ENCODE assay signal across 19 cellular contexts in the genomic region with DNA sequence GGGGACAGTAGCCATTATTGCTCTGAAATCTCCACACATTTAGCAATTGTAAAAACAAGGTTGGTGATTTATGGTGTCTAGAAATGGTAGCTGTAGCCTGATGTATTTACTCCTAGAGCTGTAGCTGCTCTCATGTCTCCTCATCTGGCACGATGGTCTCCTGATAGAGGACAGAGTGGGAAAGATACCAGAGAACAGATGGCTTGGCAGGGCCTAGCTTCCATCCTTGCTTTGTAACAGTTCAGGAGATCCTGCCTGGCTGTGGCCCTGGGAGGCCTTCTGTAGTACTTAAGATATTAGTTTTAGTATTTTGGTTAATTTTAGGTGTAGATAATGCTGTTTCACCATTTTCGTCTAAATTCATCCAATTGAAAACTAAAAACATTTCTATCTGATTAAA. TPM values are rescaled to one million over a fixed set of nuclear protein-coding genes. Genes with fewer than 3 reads are reported as not detected.
"Had no signal": no experiment of that assay in that cellular context is flagged by ENCODE, and none has a peak within 500 bp of the region (broad histone marks: within the 10 kb centered on the region; RNA-seq: fewer than 3 reads in every experiment).

No MANE protein-coding gene starts in this region.

- H3K27me3 Mint-ChIP-seq: activated naive CD4-positive, alpha-beta T cell treated with anti-CD3 and anti-CD28 coated beads, Interleukin-2, amount 50 U/mL, for 24 hours; stimulated activated naive CD8-positive, alpha-beta T cell treated with anti-CD3 and anti-CD28 coated beads, Interleukin-15, Interleukin-2, amounts not matched to agents 100 ng/mL and 50 ng/mL, for 24 hours had no signal

- H3K27ac ChIP-seq: dorsolateral prefrontal cortex, heart right ventricle, left lung, sigmoid colon, SK-N-MC, testis, upper lobe of right lung had no signal

- H3K9me3 Mint-ChIP-seq: activated naive CD4-positive, alpha-beta T cell treated with anti-CD3 and anti-CD28 coated beads, Interleukin-2, amount 50 U/mL, for 24 hours; activated T-helper 2 cell treated with anti-CD3 and anti-CD28 coated beads, Interferon-gamma antibody, Interleukin-2, Interleukin-4, amounts not matched to agents 10 μg/mL and 5 μg/mL and 100 μg/mL, durations not matched to agents 14 hours and 24 hours and 36 hours; nephron; stimulated activated naive CD8-positive, alpha-beta T cell treated with anti-CD3 and anti-CD28 coated beads, Interleukin-15, Interleukin-2, amounts not matched to agents 100 ng/mL and 50 ng/mL, for 24 hours had no signal

- H3K27me3 ChIP-seq: dorsolateral prefrontal cortex, heart right ventricle, left lung, sigmoid colon, testis, upper lobe of right lung had no signal

- H3K4me1 ChIP-seq: testis had no signal

- H3K9me3 ChIP-seq: heart right ventricle, left lung, sigmoid colon, testis, upper lobe of right lung had no signal

- H3K27ac Mint-ChIP-seq: activated T-helper 2 cell treated with anti-CD3 and anti-CD28 coated beads, Interferon-gamma antibody, Interleukin-2, Interleukin-4, amounts not matched to agents 10 μg/mL and 5 μg/mL and 100 μg/mL, durations not matched to agents 14 hours and 24 hours and 36 hours; nephron had no signal

- ATAC-seq: heart right ventricle, left lung, upper lobe of right lung had no signal

- H3K4me3 Mint-ChIP-seq: activated naive CD4-positive, alpha-beta T cell treated with anti-CD3 and anti-CD28 coated beads, Interleukin-2, amount 50 U/mL, for 24 hours; nephron; stimulated activated naive CD8-positive, alpha-beta T cell treated with anti-CD3 and anti-CD28 coated beads, Interleukin-15, Interleukin-2, amounts not matched to agents 100 ng/mL and 50 ng/mL, for 24 hours had no signal

- H3K4me3 ChIP-seq: dorsolateral prefrontal cortex, heart right ventricle, left lung, sigmoid colon, SK-N-MC, testis, upper lobe of right lung had no signal

- DNase-seq: activated CD4-positive, alpha-beta T cell treated with anti-CD3 and anti-CD28 coated beads, Interleukin-2, amount 50 U/mL, for 4 hours; activated CD8-positive, alpha-beta memory T cell treated with anti-CD3 and anti-CD28 coated beads, Interleukin-2, amount 50 U/mL, for 4 hours; anterior cingulate cortex; foreskin melanocyte; heart right ventricle; left lung; sigmoid colon; stimulated activated CD4-positive, alpha-beta T cell treated with anti-CD3 and anti-CD28 coated beads, Interleukin-12 subunit alpha, Interleukin-12 subunit beta, amount 100 ng/mL, for 4 hours; testis; upper lobe of right lung had no signal

RNA-seq across cellular contexts. Expression of a gene that starts 49.4 kb away (rescaled TPM):
- total RNA-seq: activated T-helper 2 cell treated with anti-CD3 and anti-CD28 coated beads, Interferon-gamma antibody, Interleukin-2, Interleukin-4, amounts not matched to agents 10 μg/mL and 5 μg/mL and 100 μg/mL, durations not matched to agents 14 hours and 24 hours and 36 hours; heart right ventricle; left lung; mucosa of gallbladder; sigmoid colon; T-helper 1 cell treated with Interleukin-12 subunit alpha and Interleukin-12 subunit beta and Interleukin-4 antibody, amounts not matched to agents 30 ng/mL and 1 ng/mL, for 36 hours; upper lobe of right lung had no signal
- polyA plus RNA-seq: heart right ventricle, keratinocyte, sigmoid colon had no signal
